ENCODE assay signal across 8 cellular contexts in genomic region chr1:27364696-27365371, GRCh38. TPM values are rescaled to one million over a fixed set of nuclear protein-coding genes. Genes with fewer than 3 reads are reported as not detected.
DNase-seq lines count a peak whose midpoint lies in the region; ATAC-seq and TF ChIP-seq lines count a peak whose summit lies in the region.

No MANE protein-coding gene starts in this region.

- no peak for TF ChIP-seq EP300 in stomach (IDR thresholded peaks at IDR 0.05)

- H3K36me3 ChIP-seq in iPS-18a (ENCODE audit: control insufficient read depth, low read depth, low read length) = no peaks in the 10 kb centered on the region
- H3K36me3 ChIP-seq in stomach = peaks cover 25 to 46% (median 43%) of the 10 kb centered on the region in 4 donors

- H3K27me3 ChIP-seq in iPS-18a (ENCODE audit: control insufficient read depth, insufficient read depth, low read length) (peaks cover 32% of the 10 kb centered on the region), stomach (no peaks in the 10 kb centered on the region)

- H3K27ac ChIP-seq in iPS-18a (ENCODE audit: low read length) (no peak overlapping the region), stomach (peak overlapping the region; percentile 87 to 98 (median 96))

- H3K4me1 ChIP-seq in iPS-18a (ENCODE audit: control insufficient read depth, low read depth, low read length) (peaks cover 17% of the 10 kb centered on the region), stomach (peaks cover 35 to 66% (median 43%) of the 10 kb centered on the region in 4 donors)

- peaks cover 33% of the 10 kb centered on the region for H3K4me1 Mint-ChIP-seq in T-helper 2 cell treated with Interferon-gamma antibody and Interleukin-4, amounts not matched to agents 5 μg/mL and 100 μg/mL, for 36 hours (ENCODE audit: low read depth)
- H3K4me1 Mint-ChIP-seq in activated T-helper 1 cell treated with anti-CD3 and anti-CD28 coated beads, Interleukin-12 subunit alpha, Interleukin-12 subunit beta, Interleukin-2, Interleukin-4 antibody, amounts not matched to agents 30 ng/mL and 10 ng/mL and 1 ng/mL, durations not matched to agents 14 hours and 24 hours and 36 hours (ENCODE audit: low read depth) = peaks cover 39% of the 10 kb centered on the region

- no peak for TF ChIP-seq CTCF in stomach (IDR thresholded peaks at IDR 0.05)

- 64 to 82% (median 79%) methylated on average over 7 to 11 of the region's 11 CpGs for WGBS in stomach, 5 donors

- TF ChIP-seq POLR2A in stomach (IDR thresholded peaks at IDR 0.05) = no peak

- no peak for DNase-seq in T-helper 2 cell treated with Interferon-gamma antibody and Interleukin-4, amounts not matched to agents 5 μg/mL and 100 μg/mL, for 36 hours (ENCODE audit: low spot score)
- DNase-seq in T-helper 2 cell (no peak), stomach (no peak), HCEC 1CT (no peak), dermis blood vessel endothelial cell (no peak)
- no peak for DNase-seq in activated T-helper 1 cell treated with anti-CD3 and anti-CD28 coated beads, Interleukin-12 subunit alpha, Interleukin-12 subunit beta, Interleukin-2, Interleukin-4 antibody, amounts not matched to agents 30 ng/mL and 10 ng/mL and 1 ng/mL, durations not matched to agents 14 hours and 24 hours and 36 hours (ENCODE audit: low spot score)

- peak overlapping the region; percentile 94 for H3K4me3 Mint-ChIP-seq in T-helper 2 cell treated with Interferon-gamma antibody and Interleukin-4, amounts not matched to agents 5 μg/mL and 100 μg/mL, for 36 hours
- H3K4me3 Mint-ChIP-seq in activated T-helper 1 cell treated with anti-CD3 and anti-CD28 coated beads, Interleukin-12 subunit alpha, Interleukin-12 subunit beta, Interleukin-2, Interleukin-4 antibody, amounts not matched to agents 30 ng/mL and 10 ng/mL and 1 ng/mL, durations not matched to agents 14 hours and 24 hours and 36 hours = peak overlapping the region; percentile 90

- no peak overlapping the region for H3K9ac ChIP-seq in iPS-18a (ENCODE audit: low read length)

- H3K36me3 Mint-ChIP-seq in T-helper 2 cell treated with Interferon-gamma antibody and Interleukin-4, amounts not matched to agents 5 μg/mL and 100 μg/mL, for 36 hours (ENCODE audit: low read depth) = no peaks in the 10 kb centered on the region
- H3K36me3 Mint-ChIP-seq in activated T-helper 1 cell treated with anti-CD3 and anti-CD28 coated beads, Interleukin-12 subunit alpha, Interleukin-12 subunit beta, Interleukin-2, Interleukin-4 antibody, amounts not matched to agents 30 ng/mL and 10 ng/mL and 1 ng/mL, durations not matched to agents 14 hours and 24 hours and 36 hours (ENCODE audit: low read depth) = no peaks in the 10 kb centered on the region

- no peaks in the 10 kb centered on the region for H3K9me3 Mint-ChIP-seq in T-helper 2 cell treated with Interferon-gamma antibody and Interleukin-4, amounts not matched to agents 5 μg/mL and 100 μg/mL, for 36 hours
- H3K9me3 Mint-ChIP-seq in activated T-helper 1 cell treated with anti-CD3 and anti-CD28 coated beads, Interleukin-12 subunit alpha, Interleukin-12 subunit beta, Interleukin-2, Interleukin-4 antibody, amounts not matched to agents 30 ng/mL and 10 ng/mL and 1 ng/mL, durations not matched to agents 14 hours and 24 hours and 36 hours = no peaks in the 10 kb centered on the region

- ATAC-seq in GM18861 (IDR thresholded peaks at IDR 0.05; ENCODE audit: unreplicated experiment) = no peak

- H3K9me3 ChIP-seq in iPS-18a (ENCODE audit: control insufficient read depth, low read depth, low read length) (no peaks in the 10 kb centered on the region), stomach (no peaks in the 10 kb centered on the region)

- H3K27me3 Mint-ChIP-seq in T-helper 2 cell treated with Interferon-gamma antibody and Interleukin-4, amounts not matched to agents 5 μg/mL and 100 μg/mL, for 36 hours (ENCODE audit: low read depth) = no peaks in the 10 kb centered on the region
- no peaks in the 10 kb centered on the region for H3K27me3 Mint-ChIP-seq in activated T-helper 1 cell treated with anti-CD3 and anti-CD28 coated beads, Interleukin-12 subunit alpha, Interleukin-12 subunit beta, Interleukin-2, Interleukin-4 antibody, amounts not matched to agents 30 ng/mL and 10 ng/mL and 1 ng/mL, durations not matched to agents 14 hours and 24 hours and 36 hours (ENCODE audit: insufficient read depth)

- H3K27ac Mint-ChIP-seq in T-helper 2 cell treated with Interferon-gamma antibody and Interleukin-4, amounts not matched to agents 5 μg/mL and 100 μg/mL, for 36 hours = peak overlapping the region; percentile 90
- H3K27ac Mint-ChIP-seq in activated T-helper 1 cell treated with anti-CD3 and anti-CD28 coated beads, Interleukin-12 subunit alpha, Interleukin-12 subunit beta, Interleukin-2, Interleukin-4 antibody, amounts not matched to agents 30 ng/mL and 10 ng/mL and 1 ng/mL, durations not matched to agents 14 hours and 24 hours and 36 hours = peak overlapping the region; percentile 86

- intact Hi-C loops in activated T-helper 1 cell treated with anti-CD3 and anti-CD28 coated beads, Interleukin-12 subunit alpha, Interleukin-12 subunit beta, Interleukin-2, Interleukin-4 antibody, amounts not matched to agents 30 ng/mL and 10 ng/mL and 1 ng/mL, durations not matched to agents 14 hours and 24 hours and 36 hours (cut with micrococcal nuclease) = loop anchor here (1.0 to 2.0 kb wide), 5 partner anchors 8 to 408 kb away; partner anchors contain the start of genes CD164L2, GPR3, STX12 and TMEM222
- intact Hi-C loops in stomach (cut with DNase I; ENCODE audit: low total_unique reads) = no loop called here

- H3K4me3 ChIP-seq in iPS-18a (ENCODE audit: low read length) = peak overlapping the region; percentile 78
- H3K4me3 ChIP-seq in stomach = peak overlapping the region; percentile 56 to 81 (median 76)

RNA-seq across cellular contexts. Expression of gene MAP3K6, which starts 1.9 kb away (rescaled TPM):
- 11.2 and 13.7 TPM in 2 replicates for total RNA-seq in activated T-helper 1 cell treated with anti-CD3 and anti-CD28 coated beads, Interleukin-12 subunit alpha, Interleukin-12 subunit beta, Interleukin-2, Interleukin-4 antibody, amounts not matched to agents 30 ng/mL and 10 ng/mL and 1 ng/mL, durations not matched to agents 14 hours and 24 hours and 36 hours
- total RNA-seq in stomach (10 to 100 TPM; 11.6 to 38.5 (median 25.8) TPM), dermis blood vessel endothelial cell (6.6 and 10.3 TPM in 2 replicates)
- polyA plus RNA-seq in stomach = 100 to 1,000 TPM in 1 of 3 donors, 10 to 100 TPM in 2; 43.4 to 110 (median 48.0) TPM

RNA-seq across cellular contexts. Expression of gene FCN3, which starts 9.8 kb away (rescaled TPM):
- not detected in 2 replicates for total RNA-seq in activated T-helper 1 cell treated with anti-CD3 and anti-CD28 coated beads, Interleukin-12 subunit alpha, Interleukin-12 subunit beta, Interleukin-2, Interleukin-4 antibody, amounts not matched to agents 30 ng/mL and 10 ng/mL and 1 ng/mL, durations not matched to agents 14 hours and 24 hours and 36 hours
- total RNA-seq in stomach = 10 to 100 TPM in 1 of 5 donors, 1 to 10 TPM in 1, under 1 TPM in 1, not detected in 2; 0.55 to 15.2 (median 2.8) TPM
- polyA plus RNA-seq in stomach = 10 to 100 TPM in 1 of 3 donors, 1 to 10 TPM in 2; 4.1 to 10.8 (median 5.0) TPM
- total RNA-seq in dermis blood vessel endothelial cell = 0.09 TPM in 1 of 2 replicates, not detected in the other

RNA-seq across cellular contexts. Expression of gene CD164L2, which starts 18.3 kb away (rescaled TPM):
- not detected in 2 replicates for total RNA-seq in activated T-helper 1 cell treated with anti-CD3 and anti-CD28 coated beads, Interleukin-12 subunit alpha, Interleukin-12 subunit beta, Interleukin-2, Interleukin-4 antibody, amounts not matched to agents 30 ng/mL and 10 ng/mL and 1 ng/mL, durations not matched to agents 14 hours and 24 hours and 36 hours
- total RNA-seq in stomach (not detected), dermis blood vessel endothelial cell (not detected in 2 replicates)
- 1 to 10 TPM in 2 of 3 donors, not detected in 1; 1.5 to 8.7 TPM for polyA plus RNA-seq in stomach

RNA-seq across cellular contexts. Expression of gene SYTL1, which starts 23.0 kb away (rescaled TPM):
- 24.4 and 26.3 TPM in 2 replicates for total RNA-seq in activated T-helper 1 cell treated with anti-CD3 and anti-CD28 coated beads, Interleukin-12 subunit alpha, Interleukin-12 subunit beta, Interleukin-2, Interleukin-4 antibody, amounts not matched to agents 30 ng/mL and 10 ng/mL and 1 ng/mL, durations not matched to agents 14 hours and 24 hours and 36 hours
- 10 to 100 TPM; 15.6 to 65.1 (median 23.2) TPM for total RNA-seq in stomach
- 100 to 1,000 TPM in 2 of 3 donors, 10 to 100 TPM in 1; 78.5 to 222 (median 137) TPM for polyA plus RNA-seq in stomach
- not detected in 2 replicates for total RNA-seq in dermis blood vessel endothelial cell

RNA-seq across cellular contexts. Expression of gene GPR3, which starts 27.6 kb away (rescaled TPM):
- 3.2 and 4.0 TPM in 2 replicates for total RNA-seq in activated T-helper 1 cell treated with anti-CD3 and anti-CD28 coated beads, Interleukin-12 subunit alpha, Interleukin-12 subunit beta, Interleukin-2, Interleukin-4 antibody, amounts not matched to agents 30 ng/mL and 10 ng/mL and 1 ng/mL, durations not matched to agents 14 hours and 24 hours and 36 hours
- under 1 TPM in 2 of 5 donors, not detected in 3; 0.18 to 0.43 TPM for total RNA-seq in stomach
- polyA plus RNA-seq in stomach = under 1 TPM in 2 of 3 donors, not detected in 1; 0.25 to 0.30 TPM
- total RNA-seq in dermis blood vessel endothelial cell = 0.42 and 0.51 TPM in 2 replicates
